In the genomic region with DNA sequence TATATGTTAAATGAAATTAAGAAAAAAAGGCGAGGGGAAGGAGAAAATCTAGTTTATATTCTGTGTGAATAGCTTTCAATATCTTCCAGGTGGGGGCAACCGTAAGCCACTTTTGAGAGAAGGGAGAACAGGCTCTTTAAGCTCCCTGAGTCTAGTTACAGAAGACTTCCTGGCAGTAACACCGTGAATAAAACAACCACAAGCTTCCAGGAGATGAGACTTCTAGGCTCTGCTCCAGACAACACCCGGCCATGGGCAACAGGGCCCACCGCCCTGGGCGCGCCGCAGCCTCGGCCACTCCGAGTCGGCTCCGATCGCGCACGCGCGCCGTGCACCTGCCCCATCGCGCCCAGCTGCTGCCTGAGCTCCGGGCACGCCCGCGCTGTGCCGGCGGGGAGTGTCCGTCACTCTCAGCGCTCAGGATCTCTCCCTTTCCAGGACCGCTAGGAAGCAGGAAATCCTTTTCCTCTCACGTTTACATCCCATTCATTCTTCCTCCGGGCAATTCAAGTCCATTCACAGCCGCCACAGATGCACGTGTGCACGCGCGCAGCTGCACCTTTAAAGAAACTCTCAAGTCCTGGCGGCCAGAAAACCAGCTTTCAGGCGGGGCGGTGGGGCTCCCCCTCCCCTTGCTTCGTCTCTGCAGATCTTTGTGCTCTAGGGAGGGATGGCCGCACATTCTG, we compare ENCODE assay signal across 9 cellular contexts. TPM values are rescaled to one million over a fixed set of nuclear protein-coding genes. Genes with fewer than 3 reads are reported as not detected.
DNase-seq lines count a peak whose midpoint lies in the region; ATAC-seq, FAIRE-seq and TF ChIP-seq lines count a peak whose summit lies in the region.
"Had no signal": no experiment of that assay in that cellular context is flagged by ENCODE, and none has a peak within 500 bp of the region (broad histone marks: within the 10 kb centered on the region; RNA-seq: fewer than 3 reads in every experiment).

No MANE protein-coding gene starts in this region.

- H2AK5ac ChIP-seq in H9 (ENCODE audit: insufficient read length, low read length), result no peak overlapping the region

- H3K4me1 ChIP-seq in A549 (peaks cover 13% of the 10 kb centered on the region), H9 (ENCODE audit: insufficient read depth, low read length) (no peaks in the 10 kb centered on the region), Karpas-422 (ENCODE audit: low read length) (peaks cover 12% of the 10 kb centered on the region), smooth muscle cell (ENCODE audit: low read depth) (peaks cover 4% of the 10 kb centered on the region)

- DNase-seq in A549 (ENCODE audit: low read depth in 1 of 2, low spot score in 1 of 2) (peak; percentile 57 to 73), H9 (peak; percentile 85), Karpas-422 (peak; percentile 76), RPMI7951 (ENCODE audit: low read depth) (peak; percentile 89), cardiac fibroblast (ENCODE audit: low read depth in 2 of 2) (peak; percentile 76 to 80), islet precursor cell (peak; percentile 85), smooth muscle cell (lab: John Stamatoyannopoulos, UW; ENCODE audit: unreplicated experiment) (no peak)

- H3K4me3 ChIP-seq in A549 (peak overlapping the region; percentile 47), GM08714 (ENCODE audit: low read length) (peak overlapping the region; percentile 65), Karpas-422 (ENCODE audit: low read length) (peak overlapping the region; percentile 85), cardiac fibroblast (replicated peaks in 1 of 2; ENCODE audit: low read depth in 2 of 2, low read length in 2 of 2) (peak overlapping the region; percentile 39 to 43), smooth muscle cell (peak overlapping the region; percentile 51)

- H3K79me1 ChIP-seq in H9 (ENCODE audit: insufficient read depth, low read depth, low read length, poor library complexity, severe bottlenecking), result no peaks in the 10 kb centered on the region

- H3K18ac ChIP-seq in H9 (ENCODE audit: insufficient read length, low read depth, low read length), result no peak overlapping the region

- H3K27ac ChIP-seq in A549, result no peak overlapping the region
- no peak overlapping the region for H3K27ac ChIP-seq in H9 (ENCODE audit: insufficient read length, low read depth, low read length)
- H3K27ac ChIP-seq in Karpas-422 (ENCODE audit: low read length), result no peak overlapping the region
- no peak overlapping the region for H3K27ac ChIP-seq in smooth muscle cell (ENCODE audit: low read depth)

- peaks cover 20% of the 10 kb centered on the region for H3K23me2 ChIP-seq in H9 (ENCODE audit: insufficient read length, low read depth, low read length, poor library complexity, severe bottlenecking)

- H3K23ac ChIP-seq in H9 (ENCODE audit: insufficient read length, low read depth, low read length), result no peak overlapping the region

- no peak overlapping the region for H2BK120ac ChIP-seq in H9 (ENCODE audit: low read depth, low read length, poor library complexity, severe bottlenecking)

- H3K56ac ChIP-seq in H9 (ENCODE audit: insufficient read length, low read depth, low read length), result no peak overlapping the region

- H4K5ac ChIP-seq in H9 (ENCODE audit: insufficient read length, low read depth, low read length), result no peak overlapping the region

- H3K4me2 ChIP-seq in A549 (peak overlapping the region; percentile 95), H9 (ENCODE audit: insufficient read depth, insufficient read length, low read length) (peak overlapping the region; percentile 68), Karpas-422 (ENCODE audit: low read depth, low read length, poor library complexity, severe bottlenecking) (peak overlapping the region; percentile 96), smooth muscle cell (peak overlapping the region; percentile 85)

- no peak overlapping the region for H2BK5ac ChIP-seq in H9 (ENCODE audit: insufficient read length, low read length)

- no peak overlapping the region for H2BK12ac ChIP-seq in H9 (ENCODE audit: insufficient read length, low read depth, low read length)

- no peaks in the 10 kb centered on the region for H3K9me2 ChIP-seq in Karpas-422 (replicated peaks; ENCODE audit: insufficient read depth, low read length)

- H3K36me3 ChIP-seq in Karpas-422 (ENCODE audit: insufficient read depth, low read length) (no peaks in the 10 kb centered on the region), smooth muscle cell (ENCODE audit: low read depth) (no peaks in the 10 kb centered on the region)

- H4K20me1 ChIP-seq in H9 (ENCODE audit: control insufficient read depth, insufficient read depth, insufficient read length) (no peaks in the 10 kb centered on the region), Karpas-422 (ENCODE audit: insufficient read depth, low read depth, low read length) (no peaks in the 10 kb centered on the region), smooth muscle cell (ENCODE audit: low read depth) (no peaks in the 10 kb centered on the region)

- WGBS in A549 (ENCODE audit: missing lambda C conversion rate), result 2% methylated on average over 8 of the region's 41 CpGs
- WGBS in H9 (ENCODE audit: extremely low coverage, insufficient read length, low lambda C conversion rate), result no CpG with 5 or more reads among the region's 41 CpGs
- WGBS in smooth muscle cell (ENCODE audit: low lambda C conversion rate), result under 1% methylated on average over 41 of the region's 41 CpGs

- no peak overlapping the region for H3K27ac Mint-ChIP-seq in H9

- H4K91ac ChIP-seq in H9 (ENCODE audit: insufficient read length, low read depth, low read length), result no peak overlapping the region

- no peak overlapping the region for H2BK15ac ChIP-seq in H9 (ENCODE audit: low read depth, low read length)

- TF ChIP-seq EP300 in A549 (IDR thresholded peaks at IDR 0.05), result no peak

- peaks cover 93% of the 10 kb centered on the region for H3K27me3 Mint-ChIP-seq in H9 (ENCODE audit: low read depth)

- peaks cover 62% of the 10 kb centered on the region for H3K27me3 ChIP-seq in H9 (ENCODE audit: insufficient read depth, low read length)
- no peaks in the 10 kb centered on the region for H3K27me3 ChIP-seq in Karpas-422 (ENCODE audit: low read length)
- peaks cover 93% of the 10 kb centered on the region for H3K27me3 ChIP-seq in smooth muscle cell (ENCODE audit: low read depth)

- no peak overlapping the region for H3K14ac ChIP-seq in H9 (ENCODE audit: insufficient read depth, low read length)

- CTCF ChIA-PET in A549 (lab: Yijun Ruan, JAX), result interaction anchor here (0.6 to 2.1 kb wide), 23 partner anchors 8 to 296 kb away, joined by 3 to 10 read pairs (median 4); no protein-coding TSS in a partner anchor

- peak overlapping the region; percentile 52 to 87 for H3K4me3 Mint-ChIP-seq in H9

- H2AFZ ChIP-seq in H9 (ENCODE audit: low read length), result no peak overlapping the region
- peak overlapping the region; percentile 99 for H2AFZ ChIP-seq in Karpas-422 (ENCODE audit: low read length)
- H2AFZ ChIP-seq in smooth muscle cell (ENCODE audit: low read depth), result peak overlapping the region; percentile 2

- peaks cover 10 to 12% of the 10 kb centered on the region in 2 experiments for H3K4me1 Mint-ChIP-seq in H9

- ATAC-seq in A549, result peak; percentile 83 to 95

- H4K8ac ChIP-seq in H9 (replicated peaks; ENCODE audit: insufficient read length, low read depth, low read length), result no peak overlapping the region

- H3T11ph ChIP-seq in H9 (ENCODE audit: low read length), result no peak overlapping the region

- H3K9ac ChIP-seq in H9 (ENCODE audit: extremely low read depth, insufficient read length, low read length), result no peak overlapping the region
- peak overlapping the region; percentile 56 for H3K9ac ChIP-seq in Karpas-422 (ENCODE audit: low read length)
- H3K9ac ChIP-seq in smooth muscle cell (ENCODE audit: low read depth), result no peak overlapping the region

- no peak for TF ChIP-seq POLR2A in A549 (IDR thresholded peaks at IDR 0.05; ENCODE audit: low read length)

- peak; percentile 76 to 77 for TF ChIP-seq RAD21 in A549 (conservative IDR thresholded peaks at IDR 0.05 in 1 of 2, IDR thresholded peaks at IDR 0.05 in 1 of 2)

- peaks cover 0 to 3% of the 10 kb centered on the region in 2 experiments; a peak in 3 of 5 replicates for H3K9me3 Mint-ChIP-seq in H9

- H3K36me3 Mint-ChIP-seq in H9 (ENCODE audit: insufficient read depth in 1 of 3, low read depth in 3 of 3), result no peaks in the 10 kb centered on the region; a peak in 1 of 7 replicates

- H3K79me2 ChIP-seq in H9 (ENCODE audit: insufficient read depth, low read length) (no peaks in the 10 kb centered on the region), Karpas-422 (ENCODE audit: low read length) (no peaks in the 10 kb centered on the region), smooth muscle cell (ENCODE audit: low read depth) (no peaks in the 10 kb centered on the region)

- FAIRE-seq in A549 (lab: Jason Lieb, UNC), result no peak

- H3F3A ChIP-seq in smooth muscle cell (ENCODE audit: low read depth), result no peaks in the 10 kb centered on the region

- no peaks in the 10 kb centered on the region for H3K9me3 ChIP-seq in A549
- H3K9me3 ChIP-seq in H9 (ENCODE audit: control insufficient read depth, low read depth, low read length), result no peaks in the 10 kb centered on the region
- H3K9me3 ChIP-seq in Karpas-422 (ENCODE audit: low read length), result no peaks in the 10 kb centered on the region
- H3K9me3 ChIP-seq in smooth muscle cell (replicated peaks; ENCODE audit: low read depth), result no peaks in the 10 kb centered on the region

- POLR2A ChIA-PET in A549 (lab: Yijun Ruan, JAX), result interaction anchor here (0.5 to 0.6 kb wide), 2 partner anchors 165 to 279 kb away, joined by 3 to 4 read pairs; no protein-coding TSS in a partner anchor

- no peak overlapping the region for H2BK20ac ChIP-seq in H9 (ENCODE audit: low read depth, low read length, poor library complexity, severe bottlenecking)

- no peak overlapping the region for H3K4ac ChIP-seq in H9 (ENCODE audit: low read depth, low read length)

- TF ChIP-seq CTCF in A549 (IDR thresholded peaks at IDR 0.05), result peak; percentile 81
- peak; percentile 54 for TF ChIP-seq CTCF in H9 (conservative IDR thresholded peaks at IDR 0.05)
- peak; percentile 50 for TF ChIP-seq CTCF in cardiac fibroblast (IDR thresholded peaks at IDR 0.05; ENCODE audit: low read depth, low read length)
- TF ChIP-seq CTCF in smooth muscle cell (IDR thresholded peaks at IDR 0.05; ENCODE audit: borderline replicate concordance, insufficient read depth, poor library complexity, severe bottlenecking), result peak; percentile 44

TF ChIP-seq in A549, 52 proteins besides CTCF, POLR2A, EP300 and RAD21 (continues in another document):
- TF ChIP-seq RFX5 (IDR thresholded peaks at IDR 0.05) (no peak), CHD4 (IDR thresholded peaks at IDR 0.05; ENCODE audit: borderline replicate concordance) (no peak), POLR2AphosphoS2 (conservative IDR thresholded peaks at IDR 0.05; ENCODE audit: low read length) (no peak), CBX2 (IDR thresholded peaks at IDR 0.05; ENCODE audit: borderline replicate concordance, low read depth) (no peak)

RNA-seq across cellular contexts. Expression of gene PAX3, which starts 19.4 kb away (rescaled TPM):
- not detected in 2 replicates for polyA plus RNA-seq in A549 (2011; rRNA removed)
- not detected in 2 replicates for polyA plus RNA-seq in A549 (2012; cell fraction: cytosol; rRNA removed)
- polyA plus RNA-seq in A549 (2012; cell fraction: nucleus; rRNA removed), result not detected in 2 replicates
- polyA plus RNA-seq in A549 (2017; fragmentation: RNase III; extraction: RNeasy Plus Mini Kit Qiagen cat#74134 plus additional on column Dnase treatment), result not detected in 3 replicates
- not detected in 2 replicates for polyA minus RNA-seq in A549 (2011; rRNA and poly(A)+ RNA removed)
- total RNA-seq in H9 (2021), result not detected in 2 replicates
- total RNA-seq in Karpas-422 (2014; rRNA removed; shearing (Covaris generic); ENCODE audit: low replicate concordance), result not detected in 2 replicates
- 31.7 and 35.4 TPM in 2 replicates for total RNA-seq in RPMI7951 (2014; rRNA removed; shearing (Covaris generic))
- total RNA-seq in smooth muscle cell, result 0.94 TPM in 1 of 2 replicates, not detected in the other
- polyA plus RNA-seq in smooth muscle cell, result not detected in 2 replicates
- total RNA-seq: T-helper 2 cell treated with Interferon-gamma antibody and Interleukin-4, amounts not matched to agents 100 ng/mL and 5 ng/mL, for 36 hours had no signal

Comparison
In these comparisons a context has a peak if more than half of its experiments do, and no peak if none do; other contexts are left out.
1. RNA of gene PAX3, which starts 19.4 kb away (total RNA-seq): 31.7 to 35.4 TPM in RPMI7951; 0.94 TPM in smooth muscle cell, not detected in H9 and not detected in Karpas-422; every median in the first group is over 10 times any median in the second.
2. Peak in every context shown above with its lines, with median percentiles within 50 percentile points of each other: H3K4me2 ChIP-seq, H3K4me3 ChIP-seq and CTCF ChIP-seq.